In genomic region chr4:36712013-36712412, GRCh38 we compare ENCODE assay signal across 32 cellular contexts.
DNase-seq lines count a peak whose midpoint lies in the region; ATAC-seq and TF ChIP-seq lines count a peak whose summit lies in the region.
"Had no signal": no experiment of that assay in that cellular context is flagged by ENCODE, and none has a peak within 500 bp of the region (broad histone marks: within the 10 kb centered on the region; RNA-seq: fewer than 3 reads in every experiment).

No MANE protein-coding gene starts in this region.

- ATAC-seq in RWPE2 (ENCODE audit: low read depth) (peak; percentile 65), Right ventricle myocardium inferior (no peak)
- ATAC-seq: activated T-cell treated with anti-CD3 and anti-CD28 coated beads, Interleukin-2, amount 50 U/mL, for 72 hours; K562; left colon; right lobe of liver; stimulated activated naive B cell treated with anti-CD40 and anti-IgM and Interleukin-4, amounts not matched to agents 10 μg/mL and 1 μg/mL and 100 μg/mL, for 72 hours; upper lobe of right lung had no signal

- H3K27me3 ChIP-seq in A673 (replicated peaks; ENCODE audit: insufficient read depth, low read depth, low read length, poor library complexity) (no peaks in the 10 kb centered on the region), RWPE2 (ENCODE audit: insufficient read depth, poor library complexity, severe bottlenecking) (no peaks in the 10 kb centered on the region)
- H3K27me3 ChIP-seq: adrenal gland, colonic mucosa, MG63, right lobe of liver, suprapubic skin, upper lobe of right lung had no signal

- H3K27ac ChIP-seq in A673 (ENCODE audit: low read depth, low read length, poor library complexity, severe bottlenecking) (no peak overlapping the region), RWPE2 (ENCODE audit: poor library complexity, severe bottlenecking) (peak overlapping the region; percentile 21)
- H3K27ac ChIP-seq: adrenal gland, colonic mucosa, right lobe of liver, suprapubic skin, upper lobe of right lung had no signal

- H3K36me3 ChIP-seq in A673 (ENCODE audit: insufficient read depth, low read length, poor library complexity, severe bottlenecking) (no peaks in the 10 kb centered on the region), RWPE2 (ENCODE audit: low read depth) (no peaks in the 10 kb centered on the region)
- H3K36me3 ChIP-seq: adrenal gland, colonic mucosa, HAP-1, MG63, right lobe of liver, suprapubic skin, upper lobe of right lung had no signal

- H3K9me3 ChIP-seq in A673 (ENCODE audit: low read depth, low read length, poor library complexity, severe bottlenecking) (peaks cover 7% of the 10 kb centered on the region), RWPE2 (ENCODE audit: severe bottlenecking) (no peaks in the 10 kb centered on the region)
- H3K9me3 ChIP-seq: adrenal gland, colonic mucosa, HAP-1, MG63, right lobe of liver, suprapubic skin, upper lobe of right lung had no signal

- CTCF ChIA-PET in A673 (lab: Charles Lee): no interaction called here

- DNase-seq in A673 (ENCODE audit: low spot score) (peak; percentile 15), HPDE6-E6E7 (ENCODE audit: extremely low spot score) (peak; percentile 11), RWPE2 (ENCODE audit: low spot score) (no peak), fibroblast of pulmonary artery (ENCODE audit: low read depth) (peak; percentile 28), iPS-NIHi11 (ENCODE audit: low spot score) (no peak), Right ventricle myocardium inferior (ENCODE audit: missing footprints) (no peak), T-helper 9 cell (no peak)
- no peak for DNase-seq in stimulated activated CD4-positive, alpha-beta T cell treated with anti-CD3 and anti-CD28 coated beads, Interleukin-4, amount 100 ng/mL, for 1 hour
- DNase-seq: activated B cell treated with CpG ODN at 0.5 μM for 24 hours; activated CD4-positive, alpha-beta T cell treated with anti-CD3 and anti-CD28 coated beads, Interleukin-2, amount 50 U/mL, for 4 hours; activated naive CD4-positive, alpha-beta T cell treated with Interleukin-2 at 50 U/mL for 16 hours; activated T-cell treated with anti-CD3 and anti-CD28 coated beads, Interleukin-2, amount 50 U/mL, for 72 hours; adrenal gland; C1 segment of cervical spinal cord; colonic mucosa; effector memory CD4-positive, alpha-beta T cell; erythroblast; foreskin fibroblast; left colon; MG63; NCI-H1436; NCI-H2171; NCI-H524 treated with DMSO at 0.1 percent for 48 hours; OCI-M1; posterior cingulate gyrus; right lobe of liver; Right ventricle myocardium superior; stimulated activated naive B cell treated with anti-CD40 and anti-IgM and Interleukin-4, amounts not matched to agents 10 μg/mL and 1 μg/mL and 100 μg/mL, for 72 hours; upper lobe of right lung had no signal

- no TSS peak for BruUV-seq in A673 (replicated peaks; lab: Mats Ljungman, UMichigan)

- intact Hi-C loops in A673 (cut with micrococcal nuclease; ENCODE audit: unreplicated experiment) (no loop called here), Right ventricle myocardium inferior (cut with DNase I) (no loop called here)

- TF ChIP-seq CTCF in A673 (conservative IDR thresholded peaks at IDR 0.05; ENCODE audit: low read depth, low read length) (no peak), RWPE2 (IDR thresholded peaks at IDR 0.05; ENCODE audit: poor library complexity, severe bottlenecking) (no peak), fibroblast of pulmonary artery (IDR thresholded peaks at IDR 0.05; ENCODE audit: low read length, missing control alignments) (no peak)

- H3K4me1 ChIP-seq in A673 (ENCODE audit: insufficient read depth, low read length, poor library complexity, severe bottlenecking): no peaks in the 10 kb centered on the region
- peaks cover 14% of the 10 kb centered on the region for H3K4me1 ChIP-seq in RWPE2 (ENCODE audit: insufficient read depth, poor library complexity, severe bottlenecking)
- H3K4me1 ChIP-seq: adrenal gland, colonic mucosa, HAP-1, right lobe of liver, suprapubic skin, upper lobe of right lung had no signal

- POLR2A ChIA-PET in A673 (lab: Charles Lee; ENCODE audit: low non-redundant PET): no interaction called here

- no peak overlapping the region for H3K4me3 ChIP-seq in A673 (ENCODE audit: low read depth, low read length, poor library complexity, severe bottlenecking)
- no peak overlapping the region for H3K4me3 ChIP-seq in RWPE2 (ENCODE audit: severe bottlenecking)
- H3K4me3 ChIP-seq in fibroblast of pulmonary artery (replicated peaks; ENCODE audit: low read depth, low read length): no peak overlapping the region
- H3K4me3 ChIP-seq: adrenal gland, colonic mucosa, HAP-1, K562, MG63, right lobe of liver, suprapubic skin, upper lobe of right lung had no signal

Comparison
In these comparisons a context has a peak if more than half of its experiments do, and no peak if none do; other contexts are left out.
1. DNase-seq: peak in A673 (single experiment), HPDE6-E6E7 (single experiment) and fibroblast of pulmonary artery (single experiment); none in RWPE2 (single experiment), iPS-NIHi11 (single experiment), Right ventricle myocardium inferior (single experiment), stimulated activated CD4-positive, alpha-beta T cell treated with anti-CD3 and anti-CD28 coated beads, Interleukin-4, amount 100 ng/mL, for 1 hour (single experiment) and T-helper 9 cell (single experiment).